Comparison of ENCODE assay signal across 1 cellular context in genomic region chr1:236089046-236089773, GRCh38.
TF ChIP-seq lines count a peak whose summit lies in the region.

No MANE protein-coding gene starts in this region.

TF ChIP-seq in K562, 482 proteins besides CTCF, POLR2A, EP300 and RAD21:
- TF ChIP-seq FOSL1 (tag; conservative IDR thresholded peaks at IDR 0.05) (peak; percentile 40), ZC3H8 (IDR thresholded peaks at IDR 0.05) (no peak), ETS1 (conservative IDR thresholded peaks at IDR 0.05; ENCODE audit: control insufficient read depth, low read depth, low read length) (no peak), HMG20A (CRISPR knock-in tag; conservative IDR thresholded peaks at IDR 0.05) (no peak), ZNF175 (CRISPR knock-in tag; IDR thresholded peaks at IDR 0.05; ENCODE audit: low read depth) (no peak), CEBPB (tag; IDR thresholded peaks at IDR 0.05) (no peak), ATF3 (IDR thresholded peaks at IDR 0.05) (peak; percentile 53), ATF3 (CRISPR knock-in tag; conservative IDR thresholded peaks at IDR 0.05) (no peak), NCOA1 (IDR thresholded peaks at IDR 0.05; ENCODE audit: low read depth) (no peak), XRCC5 (IDR thresholded peaks at IDR 0.05; ENCODE audit: low read depth, low read length) (no peak), RUNX1 (IDR thresholded peaks at IDR 0.05; ENCODE audit: low read depth) (no peak), CBFB (CRISPR knock-in tag; IDR thresholded peaks at IDR 0.05) (no peak), MBD1 (CRISPR knock-in tag; IDR thresholded peaks at IDR 0.05) (no peak), SLC30A9 (CRISPR knock-in tag; IDR thresholded peaks at IDR 0.05) (no peak), JUND (IDR thresholded peaks at IDR 0.05; ENCODE audit: borderline replicate concordance, low read depth, low read length) (peak; percentile 40; the same call in 1 of the 2 replicates), JUND (tag; IDR thresholded peaks at IDR 0.05; ENCODE audit: borderline replicate concordance, low read depth, low read length) (peak; percentile 43; the same call in 1 of the 3 replicates), ZFX (CRISPR knock-in tag; IDR thresholded peaks at IDR 0.05) (no peak), REST (CRISPR knock-in tag; IDR thresholded peaks at IDR 0.05; ENCODE audit: low read depth) (no peak), AFF1 (IDR thresholded peaks at IDR 0.05; ENCODE audit: low read depth in 1 of 2, partially characterized antibody in 2 of 2) (peak in 1 of 2 experiments; percentile 58), KLF13 (tag; IDR thresholded peaks at IDR 0.05; ENCODE audit: borderline replicate concordance, low read depth) (no peak), ZBTB9 (CRISPR knock-in tag; IDR thresholded peaks at IDR 0.05) (no peak), ZBTB11 (CRISPR knock-in tag; IDR thresholded peaks at IDR 0.05) (no peak), NR4A1 (CRISPR knock-in tag; IDR thresholded peaks at IDR 0.05) (no peak), NR4A1 (tag; IDR thresholded peaks at IDR 0.05) (no peak)
